8 cellular contexts compared by ENCODE assay signal in genomic region chr6:15245361-15246216, GRCh38. TPM values are rescaled to one million over a fixed set of nuclear protein-coding genes. Genes with fewer than 3 reads are reported as not detected.
DNase-seq lines count a peak whose midpoint lies in the region; ATAC-seq and TF ChIP-seq lines count a peak whose summit lies in the region.

Gene JARID2 (plus strand): TSS chr6:15246069. CDS start chr6:15246540, 471 bp downstream.

- peak within 1 kb of the TSS; percentile 94 for H3K27ac ChIP-seq in left ventricle myocardium inferior (replicated peaks)
- peak within 1 kb of the TSS; percentile 95 to 98 for H3K27ac ChIP-seq in prostate gland

- no peak for TF ChIP-seq CTCF in left ventricle myocardium inferior (IDR thresholded peaks at IDR 0.05; ENCODE audit: borderline replicate concordance)
- peak in 2 of 4 experiments; percentile 34 to 37 for TF ChIP-seq CTCF in prostate gland (IDR thresholded peaks at IDR 0.05)

- H3K27me3 ChIP-seq in left ventricle myocardium inferior (ENCODE audit: low read depth) (no peaks in the 10 kb centered on the region), prostate gland (replicated peaks; ENCODE audit: insufficient read depth) (no peaks in the 10 kb centered on the region)

- H3K4me1 ChIP-seq in left ventricle myocardium inferior (peaks cover 63% of the 10 kb centered on the region), prostate gland (replicated peaks) (no peaks in the 10 kb centered on the region)

- ATAC-seq in GM18499 (IDR thresholded peaks at IDR 0.05; ENCODE audit: insufficient read depth, unreplicated experiment) (peak; percentile 49), HG02938 (IDR thresholded peaks at IDR 0.05; ENCODE audit: unreplicated experiment) (peak; percentile 50), T-helper 17 cell (peak; percentile 60)

- H3K4me3 ChIP-seq in left ventricle myocardium inferior (peak within 1 kb of the TSS; percentile 90), prostate gland (peak within 1 kb of the TSS; percentile 89 to 91)

- no peaks in the 10 kb centered on the region for H3K9me3 ChIP-seq in T-helper 17 cell (ENCODE audit: control insufficient read depth, low read length, poor library complexity, severe bottlenecking)
- H3K9me3 ChIP-seq in left ventricle myocardium inferior (replicated peaks), result no peaks in the 10 kb centered on the region
- no peaks in the 10 kb centered on the region for H3K9me3 ChIP-seq in prostate gland

- no peaks in the 10 kb centered on the region for H3K27me3 Mint-ChIP-seq in T-helper 17 cell

- H3K27ac Mint-ChIP-seq in T-helper 17 cell, result peak within 1 kb of the TSS; percentile 98

- TF ChIP-seq POLR2A in prostate gland (IDR thresholded peaks at IDR 0.05), result peak; percentile 90

- H3K36me3 ChIP-seq in left ventricle myocardium inferior, result no peaks in the 10 kb centered on the region
- H3K36me3 ChIP-seq in prostate gland, result no peaks in the 10 kb centered on the region

- intact Hi-C loops in left ventricle myocardium inferior (cut with micrococcal nuclease), result no loop called here
- intact Hi-C loops in prostate gland (cut with DNase I), result loop anchor here (5.0 kb wide), 4 partner anchors 197 to 1033 kb away; no protein-coding TSS in a partner anchor

- under 1% methylated on average over 57 of the region's 59 CpGs for WGBS in prostate gland

- no peaks in the 10 kb centered on the region for H3K36me3 Mint-ChIP-seq in T-helper 17 cell (ENCODE audit: low read depth)

- DNase-seq in NCI-H187 (lab: John Stamatoyannopoulos, UW) (peak; percentile 94 to 97), T-helper 17 cell (peak; percentile 87 to 89 (median 89)), amygdala (lab: John Stamatoyannopoulos, UW) (peak; percentile 85 to 100 (median 97)), left ventricle myocardium inferior (peak; percentile 99), prostate gland (ENCODE audit: low spot score) (peak; percentile 98), ureter (ENCODE audit: low spot score) (peak; percentile 99)

- peak within 1 kb of the TSS; percentile 99 for H3K4me3 Mint-ChIP-seq in T-helper 17 cell

- peaks cover 31% of the 10 kb centered on the region for H3K4me1 Mint-ChIP-seq in T-helper 17 cell

RNA-seq across cellular contexts. Expression of gene JARID2, which starts in this region (rescaled TPM):
- 10 to 100 TPM; 21.9 to 35.5 TPM for total RNA-seq in T-helper 17 cell
- 6.5 TPM for total RNA-seq in left ventricle myocardium inferior
- 10 to 100 TPM in 1 of 2 donors, 1 to 10 TPM in 1; 7.7 to 35.4 TPM for total RNA-seq in prostate gland
- 17.5 TPM for total RNA-seq in ureter

Comparison
In these comparisons a context has a peak if more than half of its experiments do, and no peak if none do; other contexts are left out.
1. Peak in every context shown above with its lines: DNase-seq, ATAC-seq, H3K4me3 ChIP-seq and H3K27ac ChIP-seq.